In the genomic region with DNA sequence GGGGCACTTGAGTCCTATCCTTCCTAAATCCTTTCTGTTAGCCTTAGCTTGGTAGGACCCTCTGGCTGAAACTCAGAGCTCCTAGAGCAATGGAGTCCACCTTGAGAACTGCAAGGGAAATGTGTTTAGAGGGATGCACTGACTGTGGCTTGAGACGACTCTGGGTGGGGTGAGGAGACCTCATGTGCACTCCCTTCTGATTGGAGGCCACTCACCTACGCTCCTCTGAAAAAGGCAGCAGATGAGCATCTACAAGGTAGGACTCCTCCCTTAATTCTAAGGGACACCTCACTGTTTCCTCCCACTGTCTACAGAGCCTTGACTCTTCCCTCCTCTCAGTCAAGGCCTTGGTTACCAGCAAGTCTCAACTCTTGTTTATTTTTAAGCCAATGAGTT, we compare ENCODE assay signal across 10 cellular contexts. TPM values are rescaled to one million over a fixed set of nuclear protein-coding genes. Genes with fewer than 3 reads are reported as not detected.
DNase-seq lines count a peak whose midpoint lies in the region; ATAC-seq and TF ChIP-seq lines count a peak whose summit lies in the region.
"Had no signal": no experiment of that assay in that cellular context is flagged by ENCODE, and none has a peak within 500 bp of the region (broad histone marks: within the 10 kb centered on the region; RNA-seq: fewer than 3 reads in every experiment).

No MANE protein-coding gene starts in this region.

- TF ChIP-seq CTCF in testis (IDR thresholded peaks at IDR 0.05): no peak

- H3K9me3 Mint-ChIP-seq in activated CD4-positive, alpha-beta T cell treated with anti-CD3 and anti-CD28 coated beads, Interleukin-2, amount 10 ng/mL, durations not matched to agents 24 days and 14 days: no peaks in the 10 kb centered on the region
- H3K9me3 Mint-ChIP-seq in activated naive CD8-positive, alpha-beta T cell treated with anti-CD3 and anti-CD28 coated beads for 36 hours: no peaks in the 10 kb centered on the region

- ATAC-seq in sciatic nerve: no peak

- H3K36me3 Mint-ChIP-seq in activated CD4-positive, alpha-beta T cell treated with anti-CD3 and anti-CD28 coated beads, Interleukin-2, amount 10 ng/mL, durations not matched to agents 24 days and 14 days (ENCODE audit: low read depth): peaks cover 2% of the 10 kb centered on the region
- H3K36me3 Mint-ChIP-seq in activated naive CD8-positive, alpha-beta T cell treated with anti-CD3 and anti-CD28 coated beads for 36 hours: no peaks in the 10 kb centered on the region

- H3K4me1 ChIP-seq in iPS-20b (ENCODE audit: insufficient read depth, low read length): peaks cover 42% of the 10 kb centered on the region
- peaks cover 53% of the 10 kb centered on the region for H3K4me1 ChIP-seq in testis

- peak overlapping the region; percentile 93 for H3K4me3 Mint-ChIP-seq in activated CD4-positive, alpha-beta T cell treated with anti-CD3 and anti-CD28 coated beads, Interleukin-2, amount 10 ng/mL, durations not matched to agents 24 days and 14 days
- peak overlapping the region; percentile 88 for H3K4me3 Mint-ChIP-seq in activated naive CD8-positive, alpha-beta T cell treated with anti-CD3 and anti-CD28 coated beads for 36 hours

- peak overlapping the region; percentile 66 for H3K27ac ChIP-seq in iPS-20b (ENCODE audit: low read length)
- peak overlapping the region; percentile 97 to 98 for H3K27ac ChIP-seq in testis

- WGBS in testis, 2 donors: 49 to 83% methylated on average over 2 of the region's 2 CpGs

- no peaks in the 10 kb centered on the region for H3K27me3 ChIP-seq in iPS-20b (ENCODE audit: insufficient read depth, low read length)
- H3K27me3 ChIP-seq in testis: no peaks in the 10 kb centered on the region

- H3K27me3 Mint-ChIP-seq in activated CD4-positive, alpha-beta T cell treated with anti-CD3 and anti-CD28 coated beads, Interleukin-2, amount 10 ng/mL, durations not matched to agents 24 days and 14 days: no peaks in the 10 kb centered on the region
- H3K27me3 Mint-ChIP-seq in activated naive CD8-positive, alpha-beta T cell treated with anti-CD3 and anti-CD28 coated beads for 36 hours: no peaks in the 10 kb centered on the region

- H3K36me3 ChIP-seq in iPS-20b (ENCODE audit: insufficient read depth, low read depth, low read length) (peaks cover 5% of the 10 kb centered on the region), testis (ENCODE audit: low read depth, missing control alignments) (no peaks in the 10 kb centered on the region)

- H3K9ac ChIP-seq in iPS-20b (ENCODE audit: low read depth, low read length): peak overlapping the region; percentile 50; the same call in 1 of the 2 replicates

- H3K4me3 ChIP-seq in iPS-20b (ENCODE audit: low read length) (peak overlapping the region; percentile 79), testis (no peak overlapping the region)

- H3K27ac Mint-ChIP-seq in activated CD4-positive, alpha-beta T cell treated with anti-CD3 and anti-CD28 coated beads, Interleukin-2, amount 10 ng/mL, durations not matched to agents 24 days and 14 days: peak overlapping the region; percentile 84
- peak overlapping the region; percentile 79 for H3K27ac Mint-ChIP-seq in activated naive CD8-positive, alpha-beta T cell treated with anti-CD3 and anti-CD28 coated beads for 36 hours

- no peak for TF ChIP-seq POLR2A in testis (IDR thresholded peaks at IDR 0.05)

- H3K9me3 ChIP-seq in iPS-20b (ENCODE audit: insufficient read depth, low read depth, low read length): no peaks in the 10 kb centered on the region
- H3K9me3 ChIP-seq in testis: no peaks in the 10 kb centered on the region

- intact Hi-C loops in activated CD4-positive, alpha-beta T cell treated with anti-CD3 and anti-CD28 coated beads, Interleukin-2, amount 10 ng/mL, durations not matched to agents 24 days and 14 days (cut with micrococcal nuclease): no loop called here
- intact Hi-C loops in testis (cut with DNase I; ENCODE audit: low total_unique reads): no loop called here
- intact Hi-C loops in sciatic nerve (cut with DNase I): no loop called here
- intact Hi-C loops in posterior cingulate gyrus (cut with DNase I): no loop called here

- DNase-seq in activated CD4-positive, alpha-beta T cell treated with anti-CD3 and anti-CD28 coated beads, Interleukin-2, amount 10 ng/mL, durations not matched to agents 24 days and 14 days: no peak
- DNase-seq in activated CD4-positive, alpha-beta T cell treated with anti-CD3 and anti-CD28 coated beads, Interleukin-2, amount 50 U/mL, for 48 hours: no peak
- DNase-seq in activated naive CD8-positive, alpha-beta T cell treated with anti-CD3 and anti-CD28 coated beads for 36 hours: no peak
- DNase-seq in testis (no peak), sciatic nerve (ENCODE audit: low spot score) (no peak), NCI-H510A (lab: John Stamatoyannopoulos, UW) (no peak), posterior cingulate gyrus (no peak)
- DNase-seq: NCI-H1436, T-helper 9 cell had no signal

- H3K4me1 Mint-ChIP-seq in activated CD4-positive, alpha-beta T cell treated with anti-CD3 and anti-CD28 coated beads, Interleukin-2, amount 10 ng/mL, durations not matched to agents 24 days and 14 days: peaks cover 47% of the 10 kb centered on the region
- peaks cover 37% of the 10 kb centered on the region for H3K4me1 Mint-ChIP-seq in activated naive CD8-positive, alpha-beta T cell treated with anti-CD3 and anti-CD28 coated beads for 36 hours

RNA-seq across cellular contexts. Expression of a gene that starts 1.0 kb away (rescaled TPM):
- total RNA-seq in activated CD4-positive, alpha-beta T cell treated with anti-CD3 and anti-CD28 coated beads, Interleukin-2, amount 10 ng/mL, durations not matched to agents 24 days and 14 days: 13.5 and 15.3 TPM in 2 replicates
- 1 to 10 TPM; 8.4 to 8.7 TPM for total RNA-seq in activated naive CD8-positive, alpha-beta T cell treated with anti-CD3 and anti-CD28 coated beads for 36 hours
- 10 to 100 TPM; 52.2 to 56.7 TPM for total RNA-seq in testis
- polyA plus RNA-seq in testis (ENCODE audit: insufficient read depth, low read depth, low replicate concordance): 28.5 TPM
- 28.6 TPM for total RNA-seq in sciatic nerve

RNA-seq across cellular contexts. Expression of a gene that starts 2.9 kb away (rescaled TPM):
- total RNA-seq in activated CD4-positive, alpha-beta T cell treated with anti-CD3 and anti-CD28 coated beads, Interleukin-2, amount 10 ng/mL, durations not matched to agents 24 days and 14 days: 49.7 and 52.2 TPM in 2 replicates
- total RNA-seq in activated naive CD8-positive, alpha-beta T cell treated with anti-CD3 and anti-CD28 coated beads for 36 hours: 10 to 100 TPM; 41.0 to 47.3 TPM
- total RNA-seq in testis: 10 to 100 TPM; 67.6 to 73.1 TPM
- 37.8 TPM for polyA plus RNA-seq in testis (ENCODE audit: insufficient read depth, low read depth, low replicate concordance)
- total RNA-seq in sciatic nerve: 19.4 TPM

RNA-seq across cellular contexts. Expression of a gene that starts 9.1 kb away (rescaled TPM):
- total RNA-seq in activated CD4-positive, alpha-beta T cell treated with anti-CD3 and anti-CD28 coated beads, Interleukin-2, amount 10 ng/mL, durations not matched to agents 24 days and 14 days: 0.57 TPM in 1 of 2 replicates, not detected in the other
- not detected for total RNA-seq in activated naive CD8-positive, alpha-beta T cell treated with anti-CD3 and anti-CD28 coated beads for 36 hours
- total RNA-seq in testis (1 to 10 TPM in 1 of 2 donors, not detected in 1; 1.2 TPM), sciatic nerve (not detected)
- not detected for polyA plus RNA-seq in testis (ENCODE audit: insufficient read depth, low read depth, low replicate concordance)

RNA-seq across cellular contexts. Expression of a gene that starts 46.3 kb away (rescaled TPM):
- total RNA-seq in activated CD4-positive, alpha-beta T cell treated with anti-CD3 and anti-CD28 coated beads, Interleukin-2, amount 10 ng/mL, durations not matched to agents 24 days and 14 days: 942 and 960 TPM in 2 replicates
- total RNA-seq in activated naive CD8-positive, alpha-beta T cell treated with anti-CD3 and anti-CD28 coated beads for 36 hours: 1,000 to 10,000 TPM; 1,052 to 1,089 TPM
- 100 to 1,000 TPM; 553 to 632 TPM for total RNA-seq in testis
- 1,065 TPM for polyA plus RNA-seq in testis (ENCODE audit: insufficient read depth, low read depth, low replicate concordance)
- total RNA-seq in sciatic nerve: 772 TPM

RNA-seq across cellular contexts. Expression of a gene that starts 56.7 kb away (rescaled TPM):
- total RNA-seq in activated CD4-positive, alpha-beta T cell treated with anti-CD3 and anti-CD28 coated beads, Interleukin-2, amount 10 ng/mL, durations not matched to agents 24 days and 14 days: 201 and 211 TPM in 2 replicates
- 100 to 1,000 TPM; 221 to 247 TPM for total RNA-seq in activated naive CD8-positive, alpha-beta T cell treated with anti-CD3 and anti-CD28 coated beads for 36 hours
- total RNA-seq in testis: 10 to 100 TPM; 43.4 to 48.5 TPM
- polyA plus RNA-seq in testis (ENCODE audit: insufficient read depth, low read depth, low replicate concordance): 120 TPM
- 86.4 TPM for total RNA-seq in sciatic nerve
